Comparison of ENCODE assay signal across 23 cellular contexts in genomic region chr16:27618140-27618539, GRCh38.
DNase-seq lines count a peak whose midpoint lies in the region; ATAC-seq, FAIRE-seq and TF ChIP-seq lines count a peak whose summit lies in the region.
"Had no signal": no experiment of that assay in that cellular context is flagged by ENCODE, and none has a peak within 500 bp of the region (broad histone marks: within the 10 kb centered on the region; RNA-seq: fewer than 3 reads in every experiment).

No MANE protein-coding gene starts in this region.

- FAIRE-seq in pancreas (lab: Jason Lieb, UNC), result no peak
- FAIRE-seq: D721Med, GM18507 had no signal

- H3K4me1 ChIP-seq in pancreas, result peaks cover 16 to 18% (median 17%) of the 10 kb centered on the region in 3 donors
- H3K4me1 ChIP-seq in ovary (ENCODE audit: insufficient read depth), result peaks cover 5% of the 10 kb centered on the region

- intact Hi-C loops in Right ventricle myocardium superior (cut with DNase I) (no loop called here), cardiac septum (cut with DNase I) (no loop called here), left ventricle myocardium superior (cut with micrococcal nuclease) (no loop called here), pancreas (cut with DNase I) (no loop called here), ovary (cut with DNase I) (no loop called here)

- peak; percentile 28 for ATAC-seq in Right ventricle myocardium superior (ENCODE audit: poor library complexity)
- ATAC-seq in left ventricle myocardium superior, result peak; percentile 34
- ATAC-seq in pancreas, result peak in 3 of 4 donors; percentile 62 to 89 (median 70)
- ATAC-seq: SK-N-SH treated with all-trans-retinoic acid at 6 μM for 48 hours had no signal

- TF ChIP-seq CTCF in WERI-Rb-1 (IDR thresholded peaks at IDR 0.05; ENCODE audit: low read depth, low read length) (no peak), pancreas (IDR thresholded peaks at IDR 0.05) (no peak), ovary (IDR thresholded peaks at IDR 0.05) (no peak)

- no peak for DNase-seq in Right ventricle myocardium superior
- no peak for DNase-seq in cardiac septum (ENCODE audit: low spot score)
- no peak for DNase-seq in WERI-Rb-1
- no peak for DNase-seq in left ventricle myocardium superior
- no peak for DNase-seq in pancreas
- no peak for DNase-seq in NCI-H1092 treated with DMSO at 0.1 percent for 48 hours (lab: John Stamatoyannopoulos, UW)
- DNase-seq in kidney glomerular epithelial cell (lab: John Stamatoyannopoulos, UW), result no peak
- DNase-seq in ovary, result no peak
- DNase-seq: CD4-positive, CD25-positive, alpha-beta regulatory T cell; GM23248; H7; NCI-H1048; NCI-H1436 treated with DMSO at 0.1 percent for 48 hours; NCI-H187 treated with DMSO at 0.1 percent for 48 hours; NCI-H446; NCI-H524 treated with DMSO at 0.1 percent for 48 hours; NCI-H774; SJCRH30 had no signal

- H3K9me3 ChIP-seq in WERI-Rb-1 (ENCODE audit: severe bottlenecking), result peaks cover 4% of the 10 kb centered on the region
- H3K9me3 ChIP-seq in pancreas, result no peaks in the 10 kb centered on the region
- H3K9me3 ChIP-seq in ovary, result no peaks in the 10 kb centered on the region
- H3K9me3 ChIP-seq: SJCRH30 had no signal

- no peak for TF ChIP-seq EP300 in ovary (IDR thresholded peaks at IDR 0.05)

- no peak for TF ChIP-seq POLR2A in ovary (IDR thresholded peaks at IDR 0.05)

- WGBS in pancreas, 2 donors, result 40 to 48% methylated on average over 14 of the region's 14 CpGs
- 66 to 76% (median 69%) methylated on average over 14 of the region's 14 CpGs for WGBS in ovary, 3 donors

- H3K36me3 ChIP-seq in WERI-Rb-1 (peaks cover 3% of the 10 kb centered on the region; the same call in 1 of the 2 replicates), pancreas (no peaks in the 10 kb centered on the region), ovary (no peaks in the 10 kb centered on the region)
- H3K36me3 ChIP-seq: SJCRH30 had no signal

- peak overlapping the region; percentile 76; the same call in 1 of the 2 replicates for H3K27ac ChIP-seq in WERI-Rb-1
- H3K27ac ChIP-seq in pancreas, result peak overlapping the region in 3 of 4 donors; percentile 3 to 22 (median 7)
- no peak overlapping the region for H3K27ac ChIP-seq in ovary
- H3K27ac ChIP-seq: BLaER1, GM23248, KMS-11, SJCRH30 had no signal

- H3K27me3 ChIP-seq in WERI-Rb-1 (ENCODE audit: insufficient read depth, low read depth, severe bottlenecking) (no peaks in the 10 kb centered on the region), pancreas (no peaks in the 10 kb centered on the region), ovary (no peaks in the 10 kb centered on the region)
- H3K27me3 ChIP-seq: BLaER1, SJCRH30 had no signal

- H3K4me3 ChIP-seq in WERI-Rb-1 (ENCODE audit: low read depth, low read length), result no peak overlapping the region
- no peak overlapping the region for H3K4me3 ChIP-seq in pancreas
- H3K4me3 ChIP-seq in ovary, result no peak overlapping the region
- H3K4me3 ChIP-seq: BLaER1, GM23248, SJCRH30 had no signal

Comparison
In these comparisons a context has a peak if more than half of its experiments do, and no peak if none do; other contexts are left out.
1. H3K27ac ChIP-seq: peak in WERI-Rb-1 (single experiment) and pancreas (3 of 4); none in ovary (0 of 2).
2. Peak in every context shown above with its lines, with median percentiles within 50 percentile points of each other: ATAC-seq.